ENCODE assay signal across 14 cellular contexts in the genomic region with DNA sequence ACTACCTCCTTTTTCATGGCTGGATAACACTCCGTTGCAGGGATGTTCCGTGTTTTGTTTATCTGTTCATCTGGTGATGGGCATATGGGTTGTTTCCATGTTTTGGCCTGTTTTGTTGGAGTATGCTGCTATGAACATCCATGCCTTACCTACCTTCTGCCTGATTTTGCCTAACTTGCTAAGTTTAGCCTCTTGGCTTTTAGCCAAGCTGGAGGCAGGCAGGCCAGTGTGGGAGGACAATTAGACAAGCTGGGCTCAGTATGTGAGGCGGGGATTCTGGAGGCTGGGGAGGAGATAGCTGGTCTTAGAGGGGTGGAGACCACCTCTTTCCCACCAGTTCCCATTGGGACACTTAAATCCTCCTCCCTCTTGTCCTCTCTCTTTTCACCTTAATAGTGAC.
DNase-seq lines count a peak whose midpoint lies in the region; TF ChIP-seq lines count a peak whose summit lies in the region.
"Had no signal": no experiment of that assay in that cellular context is flagged by ENCODE, and none has a peak within 500 bp of the region (broad histone marks: within the 10 kb centered on the region; RNA-seq: fewer than 3 reads in every experiment).

No MANE protein-coding gene starts in this region.

- no peak overlapping the region for H3K9ac ChIP-seq in neural progenitor cell
- H3K9ac ChIP-seq: BLaER1 had no signal

- H3K4me3 Mint-ChIP-seq in neural progenitor cell (no peak overlapping the region), immature natural killer cell (no peak overlapping the region)

- H3K79me2 ChIP-seq in neural progenitor cell (ENCODE audit: low read depth) (no peaks in the 10 kb centered on the region), OCI-LY7 (ENCODE audit: insufficient read depth, low read depth, low read length) (no peaks in the 10 kb centered on the region)

- peaks cover 74% of the 10 kb centered on the region for H3K27me3 ChIP-seq in neural progenitor cell
- H3K27me3 ChIP-seq: BLaER1 had no signal

- H3K4me1 Mint-ChIP-seq in neural progenitor cell (peaks cover 46% of the 10 kb centered on the region), immature natural killer cell (no peaks in the 10 kb centered on the region)

- peaks cover 4% of the 10 kb centered on the region for H3F3A ChIP-seq in neural progenitor cell (ENCODE audit: low read depth)

- H3K27ac Mint-ChIP-seq in neural progenitor cell = peak overlapping the region; percentile 76
- no peak overlapping the region for H3K27ac Mint-ChIP-seq in immature natural killer cell

- peaks cover 26% of the 10 kb centered on the region for H3K27me3 Mint-ChIP-seq in neural progenitor cell (ENCODE audit: insufficient read depth, low read depth)
- peaks cover 0 to 6% (median 0%) of the 10 kb centered on the region in 3 donors for H3K27me3 Mint-ChIP-seq in immature natural killer cell (ENCODE audit: low read depth in 3 of 3)

- H3K36me3 ChIP-seq in neural progenitor cell (no peaks in the 10 kb centered on the region), OCI-LY7 (ENCODE audit: insufficient read depth, low read length) (no peaks in the 10 kb centered on the region)
- H3K36me3 ChIP-seq: BLaER1 had no signal

- H3K9me3 ChIP-seq in neural progenitor cell (ENCODE audit: low read depth) (no peaks in the 10 kb centered on the region), OCI-LY7 (ENCODE audit: low read length) (no peaks in the 10 kb centered on the region)
- H3K9me3 ChIP-seq: BLaER1 had no signal

- H3K4me2 ChIP-seq in neural progenitor cell (no peak overlapping the region), OCI-LY7 (ENCODE audit: low read length) (no peak overlapping the region)
- H3K4me2 ChIP-seq: BLaER1 had no signal

- no peak overlapping the region for H3K27ac ChIP-seq in neural progenitor cell
- H3K27ac ChIP-seq in OCI-LY7 (ENCODE audit: low read depth, low read length, poor library complexity, severe bottlenecking) = no peak overlapping the region
- H3K27ac ChIP-seq: 22Rv1, BLaER1, HL-60 had no signal

- CTCF ChIA-PET in OCI-LY7 (lab: Charles Lee; ENCODE audit: unreplicated experiment) = no interaction called here

- TF ChIP-seq CTCF in fibroblast of pulmonary artery (IDR thresholded peaks at IDR 0.05; ENCODE audit: low read length, missing control alignments) (no peak), neural progenitor cell (IDR thresholded peaks at IDR 0.05) (no peak), OCI-LY7 (conservative IDR thresholded peaks at IDR 0.05; ENCODE audit: low read length) (no peak)

- H3K4me3 ChIP-seq in fibroblast of pulmonary artery (replicated peaks; ENCODE audit: low read depth, low read length) (no peak overlapping the region), neural progenitor cell (no peak overlapping the region), OCI-LY7 (ENCODE audit: low read depth, low read length, poor library complexity, severe bottlenecking) (no peak overlapping the region)
- H3K4me3 ChIP-seq: BLaER1 had no signal

- peaks cover 21% of the 10 kb centered on the region for H3K4me1 ChIP-seq in neural progenitor cell
- no peaks in the 10 kb centered on the region for H3K4me1 ChIP-seq in OCI-LY7 (ENCODE audit: insufficient read depth, low read length, poor library complexity, severe bottlenecking)

- no peak overlapping the region for H2AFZ ChIP-seq in neural progenitor cell (replicated peaks)
- no peak overlapping the region for H2AFZ ChIP-seq in OCI-LY7 (ENCODE audit: low read length)

- H3K9me2 ChIP-seq in OCI-LY7 (ENCODE audit: insufficient read depth, low read length) = no peaks in the 10 kb centered on the region

- H3K36me3 Mint-ChIP-seq in neural progenitor cell = no peaks in the 10 kb centered on the region
- H3K36me3 Mint-ChIP-seq in immature natural killer cell = no peaks in the 10 kb centered on the region

- H4K20me1 ChIP-seq in neural progenitor cell (ENCODE audit: low read depth) = peaks cover 22% of the 10 kb centered on the region
- no peaks in the 10 kb centered on the region for H4K20me1 ChIP-seq in OCI-LY7 (ENCODE audit: insufficient read depth, low read length)
- H4K20me1 ChIP-seq: BLaER1 had no signal

- no TSS peak for BruUV-seq in OCI-LY7 (replicated peaks; lab: Mats Ljungman, UMichigan)

- intact Hi-C loops in OCI-LY7 (cut with micrococcal nuclease; ENCODE audit: unreplicated experiment) = no loop called here

- H3K9me3 Mint-ChIP-seq in neural progenitor cell (no peaks in the 10 kb centered on the region), immature natural killer cell (no peaks in the 10 kb centered on the region)

- POLR2A ChIA-PET in OCI-LY7 (lab: Charles Lee) = no interaction called here

- peak; percentile 49 for DNase-seq in DMS 273 (lab: John Stamatoyannopoulos, UW; ENCODE audit: unreplicated experiment)
- DNase-seq in DMS 273 treated with DMSO at 0.1 percent for 48 hours (lab: John Stamatoyannopoulos, UW) = no peak
- peak; percentile 20 for DNase-seq in NCI-H226
- DNase-seq in fibroblast of pulmonary artery (ENCODE audit: low read depth) = peak; percentile 11
- DNase-seq in neural progenitor cell (ENCODE audit: low spot score) = no peak
- no peak for DNase-seq in immature natural killer cell
- DNase-seq in GOT3 (lab: John Stamatoyannopoulos, UW) = no peak
- DNase-seq in OCI-LY7 (ENCODE audit: low spot score) = no peak
- DNase-seq: DMS153, DMS79 treated with DMSO at 0.1 percent for 48 hours, EL had no signal

Comparison
In these comparisons a context has a peak if more than half of its experiments do, and no peak if none do; other contexts are left out.
1. DNase-seq: peak in DMS 273 (single experiment), NCI-H226 (single experiment) and fibroblast of pulmonary artery (single experiment); none in DMS 273 treated with DMSO at 0.1 percent for 48 hours (single experiment), neural progenitor cell (single experiment), immature natural killer cell (0 of 3), GOT3 (single experiment) and OCI-LY7 (single experiment).